In genomic region chr6:118618676-118619377, GRCh38 we compare ENCODE assay signal across 9 cellular contexts. TPM values are rescaled to one million over a fixed set of nuclear protein-coding genes. Genes with fewer than 3 reads are reported as not detected.
DNase-seq lines count a peak whose midpoint lies in the region; ATAC-seq, FAIRE-seq and TF ChIP-seq lines count a peak whose summit lies in the region.
"Had no signal": no experiment of that assay in that cellular context is flagged by ENCODE, and none has a peak within 500 bp of the region (broad histone marks: within the 10 kb centered on the region; RNA-seq: fewer than 3 reads in every experiment).

No MANE protein-coding gene starts in this region.

- POLR2A ChIA-PET in CD4-positive, alpha-beta T cell (lab: Charles Lee): no interaction called here
- POLR2A ChIA-PET in RWPE1 (lab: Yijun Ruan, JAX; ENCODE audit: low non-redundant PET): no interaction called here

- H3K27ac ChIP-seq in CD4-positive, alpha-beta T cell (ENCODE audit: low read depth, low read length): no peak overlapping the region
- no peak overlapping the region for H3K27ac ChIP-seq in RWPE1

- no peaks in the 10 kb centered on the region for H3K9me3 Mint-ChIP-seq in CD4-positive, alpha-beta T cell
- H3K9me3 Mint-ChIP-seq: T-helper 1 cell treated with Interleukin-12 subunit alpha and Interleukin-12 subunit beta and Interleukin-4 antibody, amounts not matched to agents 30 μg/mL and 1 μg/mL, for 36 hours had no signal

- no peaks in the 10 kb centered on the region for H3K9me3 ChIP-seq in CD4-positive, alpha-beta T cell (ENCODE audit: control insufficient read depth, low read length)

- H3K36me3 Mint-ChIP-seq in CD4-positive, alpha-beta T cell (ENCODE audit: low read depth): peaks cover 37% of the 10 kb centered on the region

- CTCF ChIA-PET in CD4-positive, alpha-beta T cell (lab: Charles Lee): interaction anchor here (0.6 kb wide), 1 partner anchor 414 kb away, joined by 3 read pairs; no protein-coding TSS in a partner anchor
- CTCF ChIA-PET in RWPE1 (lab: Yijun Ruan, JAX): interaction anchor here (0.6 to 1.0 kb wide), 2 partner anchors 39 to 1382 kb away, joined by 3 to 6 read pairs; no protein-coding TSS in a partner anchor

- intact Hi-C loops in CD4-positive, alpha-beta T cell (cut with DNase I, micrococcal nuclease): loop anchor here (1.0 to 10.0 kb wide), 5 partner anchors 52 to 644 kb away; no protein-coding TSS in a partner anchor

- peak; percentile 38 to 73 (median 60) for DNase-seq in CD4-positive, alpha-beta T cell
- DNase-seq in GM19239 (ENCODE audit: insufficient read length, low spot score) (peak; percentile 17), RWPE1 (ENCODE audit: low spot score) (peak; percentile 26), globus pallidus (ENCODE audit: low spot score) (peak; percentile 59), pons (ENCODE audit: low spot score) (peak; percentile 69), urothelium cell line (ENCODE audit: low spot score) (peak; percentile 59)
- peak; percentile 33 to 56 (median 43) for DNase-seq in activated naive CD4-positive, alpha-beta T cell (lab: John Stamatoyannopoulos, UW)

- TF ChIP-seq CTCF in CD4-positive, alpha-beta T cell (IDR thresholded peaks at IDR 0.05): peak; percentile 76
- TF ChIP-seq CTCF in RWPE1 (conservative IDR thresholded peaks at IDR 0.05; ENCODE audit: low read depth): peak; percentile 79

- peak; percentile 91 for FAIRE-seq in GM19239 (lab: Jason Lieb, UNC)
- peak; percentile 37 for FAIRE-seq in urothelium cell line (lab: Jason Lieb, UNC)

- peak overlapping the region; percentile 62 for H3K27ac Mint-ChIP-seq in CD4-positive, alpha-beta T cell
- H3K27ac Mint-ChIP-seq: T-helper 1 cell treated with Interleukin-12 subunit alpha and Interleukin-12 subunit beta and Interleukin-4 antibody, amounts not matched to agents 30 μg/mL and 1 μg/mL, for 36 hours had no signal

- H3K4me3 Mint-ChIP-seq in CD4-positive, alpha-beta T cell: peak overlapping the region; percentile 9
- H3K4me3 Mint-ChIP-seq: T-helper 1 cell treated with Interleukin-12 subunit alpha and Interleukin-12 subunit beta and Interleukin-4 antibody, amounts not matched to agents 30 μg/mL and 1 μg/mL, for 36 hours had no signal

- ATAC-seq in CD4-positive, alpha-beta T cell (ENCODE audit: poor library complexity): peak; percentile 97
- ATAC-seq in HG03439 (IDR thresholded peaks at IDR 0.05; ENCODE audit: unreplicated experiment): peak; percentile 83

- peaks cover 86% of the 10 kb centered on the region for H3K4me1 Mint-ChIP-seq in CD4-positive, alpha-beta T cell (ENCODE audit: low read depth)

- H3K27me3 Mint-ChIP-seq in CD4-positive, alpha-beta T cell: no peaks in the 10 kb centered on the region

- no peaks in the 10 kb centered on the region for H3K27me3 ChIP-seq in CD4-positive, alpha-beta T cell (ENCODE audit: control insufficient read depth, insufficient read depth, low read length)

RNA-seq across cellular contexts. Expression of gene CEP85L, which starts 32.6 kb away (rescaled TPM):
- total RNA-seq in CD4-positive, alpha-beta T cell: 10 to 100 TPM; 76.2 to 80.7 TPM

Comparison
In these comparisons a context has a peak if more than half of its experiments do, and no peak if none do; other contexts are left out.
1. DNase-seq: peak in every context shown above with its lines; median percentile 69 in pons; 60 in CD4-positive, alpha-beta T cell; 59 in globus pallidus; 59 in urothelium cell line; 43 in activated naive CD4-positive, alpha-beta T cell; 26 in RWPE1; 17 in GM19239.